In the genomic region with DNA sequence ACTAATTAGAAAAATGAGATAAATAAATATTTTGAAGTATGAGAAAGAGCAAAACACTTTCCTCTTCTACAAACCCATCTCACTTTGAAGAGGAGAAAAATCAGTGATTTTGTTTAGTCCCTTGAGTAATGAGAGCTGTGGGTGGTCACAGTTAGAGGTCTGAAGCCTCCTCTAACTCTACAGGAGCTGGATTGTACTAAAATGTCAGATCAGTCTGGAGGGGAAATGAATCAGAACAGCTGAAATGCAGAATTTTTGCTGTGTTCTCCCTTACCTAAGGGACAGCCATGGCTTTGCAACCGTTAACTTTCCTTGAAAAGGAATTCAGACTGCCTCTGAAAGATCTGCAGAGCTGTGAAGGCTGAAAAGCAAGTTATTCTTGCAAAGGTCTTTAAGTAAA, we compare ENCODE assay signal across 19 cellular contexts. TPM values are rescaled to one million over a fixed set of nuclear protein-coding genes. Genes with fewer than 3 reads are reported as not detected.
"Had no signal": no experiment of that assay in that cellular context is flagged by ENCODE, and none has a peak within 500 bp of the region (broad histone marks: within the 10 kb centered on the region; RNA-seq: fewer than 3 reads in every experiment).

No MANE protein-coding gene starts in this region.

- H3K9me3 ChIP-seq: left lung, tibial nerve, vagina had no signal

- H3K27ac ChIP-seq: left lung, vagina had no signal

- H3K4me1 ChIP-seq: left lung, vagina had no signal

- H3K36me3 ChIP-seq: left lung, tibial nerve, vagina had no signal

- DNase-seq: activated CD4-positive, alpha-beta T cell treated with anti-CD3 and anti-CD28 coated beads, Interleukin-2, amount 50 U/mL, for 1 hour; activated CD8-positive, alpha-beta memory T cell treated with anti-CD3 and anti-CD28 coated beads for 24 hours; activated naive CD8-positive, alpha-beta T cell treated with anti-CD3 and anti-CD28 coated beads for 36 hours; amygdala; cerebellar nuclear complex; kidney; left lung; mesenchymal stem cell; stimulated activated CD4-positive, alpha-beta T cell treated with anti-CD3 and anti-CD28 coated beads, Interleukin-15, amount 100 ng/mL, for 24 hours; stimulated activated CD4-positive, alpha-beta T cell treated with anti-CD3 and anti-CD28 coated beads, Interleukin-4, amount 100 ng/mL, for 1 hour; stimulated activated naive CD4-positive, alpha-beta T cell; SW 1271 had no signal

- H3K4me3 ChIP-seq: left lung, tibial nerve, vagina had no signal

- H3K27me3 ChIP-seq: left lung, tibial nerve, vagina had no signal

RNA-seq across cellular contexts. Expression of a gene that starts 11.4 kb away (rescaled TPM):
- total RNA-seq: activated naive CD8-positive, alpha-beta T cell treated with anti-CD3 and anti-CD28 coated beads for 36 hours; esophagus mucosa; glomerular endothelial cell; kidney; left lung; subcutaneous adipose tissue; T-helper 2 cell treated with Interferon-gamma antibody and Interleukin-4, amounts not matched to agents 100 ng/mL and 5 ng/mL, for 36 hours; tibial nerve; vagina had no signal
- polyA plus RNA-seq: neural cell had no signal
